Comparison of ENCODE assay signal across 20 cellular contexts in the genomic region with DNA sequence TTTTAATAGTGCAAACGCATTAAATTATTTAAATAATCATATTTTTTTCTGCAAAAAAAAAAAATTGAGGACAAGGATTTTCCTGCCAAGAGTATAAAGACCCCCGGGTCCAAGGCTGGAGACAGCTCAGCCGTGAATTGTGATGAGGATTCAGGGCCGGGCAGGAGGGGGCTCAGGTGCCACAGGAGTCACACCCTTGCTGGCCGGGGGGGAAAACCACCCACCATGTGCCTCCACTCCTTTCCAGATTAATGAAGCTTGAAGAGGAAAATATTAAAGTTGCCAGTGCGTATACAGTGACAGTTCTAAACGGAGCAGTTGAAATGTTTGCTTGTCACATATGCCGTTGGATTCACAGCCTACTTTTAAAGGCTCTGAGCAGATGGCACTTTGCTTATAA. TPM values are rescaled to one million over a fixed set of nuclear protein-coding genes. Genes with fewer than 3 reads are reported as not detected.
DNase-seq lines count a peak whose midpoint lies in the region; ATAC-seq lines count a peak whose summit lies in the region.
"Had no signal": no experiment of that assay in that cellular context is flagged by ENCODE, and none has a peak within 500 bp of the region (broad histone marks: within the 10 kb centered on the region; RNA-seq: fewer than 3 reads in every experiment).

No MANE protein-coding gene starts in this region.

- H3K4me3 ChIP-seq in BLaER1: no peak overlapping the region
- H3K4me3 ChIP-seq: A549, GM23338, HAP-1 had no signal

- H3K27ac ChIP-seq in BLaER1: no peak overlapping the region
- H3K27ac ChIP-seq: A549 had no signal

- H4K20me1 ChIP-seq in BLaER1: peaks cover 49% of the 10 kb centered on the region; the same call in 1 of the 2 replicates

- peak overlapping the region; percentile 26; the same call in 1 of the 2 replicates for H3K4me2 ChIP-seq in BLaER1
- H3K4me2 ChIP-seq: A549, GM23338 had no signal

- DNase-seq in NCI-H1694 (lab: John Stamatoyannopoulos, UW) (peak; percentile 71), NCI-H526 treated with DMSO at 0.1 percent for 48 hours (lab: John Stamatoyannopoulos, UW) (peak; percentile 19), left kidney (ENCODE audit: low read depth, low spot score) (peak; percentile 74), H4 (ENCODE audit: low spot score) (no peak)
- DNase-seq: 8988T; ACHN; AML-193; BE2C; C1 segment of cervical spinal cord; CD4-positive, alpha-beta memory T cell; COR-L47; DMS153; DND-41; HFFc6 had no signal

- no peaks in the 10 kb centered on the region for H3K27me3 ChIP-seq in BLaER1
- H3K27me3 ChIP-seq: BE2C had no signal

- H3K9ac ChIP-seq in BLaER1: no peak overlapping the region

- H3K4me1 ChIP-seq in BLaER1: peaks cover 8% of the 10 kb centered on the region; the same call in 1 of the 2 replicates
- H3K4me1 ChIP-seq: A549, BE2C, HAP-1 had no signal

- ATAC-seq in GM21529 (IDR thresholded peaks at IDR 0.05; ENCODE audit: unreplicated experiment): no peak
- no peak for ATAC-seq in GM19324 (IDR thresholded peaks at IDR 0.05; ENCODE audit: low FRiP score, unreplicated experiment)
- ATAC-seq: A549, GM23338 had no signal

- H3K9me3 ChIP-seq in BLaER1: no peaks in the 10 kb centered on the region
- H3K9me3 ChIP-seq: A549, BE2C, HAP-1 had no signal

- no peaks in the 10 kb centered on the region for H3K36me3 ChIP-seq in BLaER1
- H3K36me3 ChIP-seq: BE2C, HAP-1 had no signal

RNA-seq across cellular contexts. Expression of a gene that starts 49.7 kb away (rescaled TPM):
- 0.21 TPM in 1 of 2 replicates, not detected in the other for total RNA-seq in H4 (2014; rRNA removed; shearing (Covaris generic))
- total RNA-seq: HFFc6 had no signal
